ENCODE assay signal across 19 cellular contexts in genomic region chr11:70206226-70206785, GRCh38. TPM values are rescaled to one million over a fixed set of nuclear protein-coding genes. Genes with fewer than 3 reads are reported as not detected.
DNase-seq lines count a peak whose midpoint lies in the region; ATAC-seq and TF ChIP-seq lines count a peak whose summit lies in the region.
"Had no signal": no experiment of that assay in that cellular context is flagged by ENCODE, and none has a peak within 500 bp of the region (broad histone marks: within the 10 kb centered on the region; RNA-seq: fewer than 3 reads in every experiment).

No MANE protein-coding gene starts in this region.

- H3K9me3 Mint-ChIP-seq in activated naive CD4-positive, alpha-beta T cell treated with anti-CD3 and anti-CD28 coated beads, Interleukin-2, amount 50 U/mL, for 24 hours, result no peaks in the 10 kb centered on the region
- no peaks in the 10 kb centered on the region for H3K9me3 Mint-ChIP-seq in activated CD4-positive, alpha-beta memory T cell treated with anti-CD3 and anti-CD28 coated beads for 36 hours
- no peaks in the 10 kb centered on the region for H3K9me3 Mint-ChIP-seq in endothelial cell (ENCODE audit: unreplicated experiment)
- no peaks in the 10 kb centered on the region for H3K9me3 Mint-ChIP-seq in stimulated activated naive B cell treated with anti-CD40 and anti-IgM and Interleukin-4, amounts not matched to agents 10 μg/mL and 1 μg/mL and 100 μg/mL, for 72 hours

- peaks cover 3% of the 10 kb centered on the region; the same call in 1 of the 2 replicates for H3K4me1 ChIP-seq in BE2C

- TF ChIP-seq CTCF in endothelial cell (IDR thresholded peaks at IDR 0.05; ENCODE audit: unreplicated experiment), result no peak
- TF ChIP-seq CTCF in BE2C (IDR thresholded peaks at IDR 0.05; ENCODE audit: low read depth, low read length), result no peak

- H3K27ac Mint-ChIP-seq in activated naive CD4-positive, alpha-beta T cell treated with anti-CD3 and anti-CD28 coated beads, Interleukin-2, amount 50 U/mL, for 24 hours, result peak overlapping the region; percentile 86
- H3K27ac Mint-ChIP-seq in activated CD4-positive, alpha-beta memory T cell treated with anti-CD3 and anti-CD28 coated beads for 36 hours, result peak overlapping the region; percentile 30
- H3K27ac Mint-ChIP-seq in endothelial cell (ENCODE audit: unreplicated experiment), result peak overlapping the region; percentile 5
- peak overlapping the region; percentile 73 for H3K27ac Mint-ChIP-seq in stimulated activated naive B cell treated with anti-CD40 and anti-IgM and Interleukin-4, amounts not matched to agents 10 μg/mL and 1 μg/mL and 100 μg/mL, for 72 hours

- no peaks in the 10 kb centered on the region for H3K27me3 Mint-ChIP-seq in activated naive CD4-positive, alpha-beta T cell treated with anti-CD3 and anti-CD28 coated beads, Interleukin-2, amount 50 U/mL, for 24 hours
- no peaks in the 10 kb centered on the region for H3K27me3 Mint-ChIP-seq in activated CD4-positive, alpha-beta memory T cell treated with anti-CD3 and anti-CD28 coated beads for 36 hours
- H3K27me3 Mint-ChIP-seq in endothelial cell (ENCODE audit: unreplicated experiment), result peaks cover 13% of the 10 kb centered on the region
- H3K27me3 Mint-ChIP-seq in stimulated activated naive B cell treated with anti-CD40 and anti-IgM and Interleukin-4, amounts not matched to agents 10 μg/mL and 1 μg/mL and 100 μg/mL, for 72 hours, result no peaks in the 10 kb centered on the region

- H3K27me3 ChIP-seq in BE2C, result no peaks in the 10 kb centered on the region
- H3K27me3 ChIP-seq: breast epithelium had no signal

- peaks cover 17% of the 10 kb centered on the region for H3K36me3 Mint-ChIP-seq in activated naive CD4-positive, alpha-beta T cell treated with anti-CD3 and anti-CD28 coated beads, Interleukin-2, amount 50 U/mL, for 24 hours
- H3K36me3 Mint-ChIP-seq in activated CD4-positive, alpha-beta memory T cell treated with anti-CD3 and anti-CD28 coated beads for 36 hours, result peaks cover 49% of the 10 kb centered on the region
- H3K36me3 Mint-ChIP-seq in endothelial cell (ENCODE audit: low read depth, unreplicated experiment), result peaks cover 12% of the 10 kb centered on the region
- H3K36me3 Mint-ChIP-seq in stimulated activated naive B cell treated with anti-CD40 and anti-IgM and Interleukin-4, amounts not matched to agents 10 μg/mL and 1 μg/mL and 100 μg/mL, for 72 hours, result peaks cover 29 to 52% of the 10 kb centered on the region in 2 donors

- intact Hi-C loops in activated CD4-positive, alpha-beta memory T cell treated with anti-CD3 and anti-CD28 coated beads for 36 hours (cut with micrococcal nuclease), result loop anchor here (10.0 kb wide), 1 partner anchor 1362 kb away; the partner anchor contains the start of gene CPT1A

- no peak for DNase-seq in activated naive CD4-positive, alpha-beta T cell (lab: John Stamatoyannopoulos, UW)
- DNase-seq in activated CD4-positive, alpha-beta memory T cell treated with anti-CD3 and anti-CD28 coated beads for 36 hours, result no peak
- DNase-seq in endothelial cell (ENCODE audit: low spot score) (no peak), BE2C (no peak), NCI-H82 treated with DMSO at 0.1 percent for 48 hours (lab: John Stamatoyannopoulos, UW; ENCODE audit: unreplicated experiment) (no peak)
- DNase-seq in stimulated activated naive B cell treated with anti-CD40 and anti-IgM and Interleukin-4, amounts not matched to agents 10 μg/mL and 1 μg/mL and 100 μg/mL, for 72 hours, result no peak
- DNase-seq: activated CD4-positive, alpha-beta T cell treated with anti-CD3 and anti-CD28 coated beads, Interleukin-2, amount 50 U/mL, for 4 hours; activated gamma-delta T cell; effector CD4-positive, alpha-beta T cell; hippocampal formation; left cardiac atrium; NCI-H1436 treated with DMSO at 0.1 percent for 48 hours; NCI-H226; SHP77 treated with DMSO at 0.1 percent for 48 hours; small intestine; stimulated activated naive CD4-positive, alpha-beta T cell treated with Interleukin-2 at 50 U/mL for 16 hours had no signal

- no peak for ATAC-seq in stimulated activated naive B cell treated with anti-CD40 and anti-IgM and Interleukin-4, amounts not matched to agents 10 μg/mL and 1 μg/mL and 100 μg/mL, for 72 hours (replicated peaks)
- ATAC-seq in HG02981 (IDR thresholded peaks at IDR 0.05; ENCODE audit: unreplicated experiment), result no peak
- ATAC-seq: left cardiac atrium had no signal

- H3K4me3 Mint-ChIP-seq in activated naive CD4-positive, alpha-beta T cell treated with anti-CD3 and anti-CD28 coated beads, Interleukin-2, amount 50 U/mL, for 24 hours, result peak overlapping the region; percentile 97
- no peak overlapping the region for H3K4me3 Mint-ChIP-seq in activated CD4-positive, alpha-beta memory T cell treated with anti-CD3 and anti-CD28 coated beads for 36 hours
- no peak overlapping the region for H3K4me3 Mint-ChIP-seq in endothelial cell (ENCODE audit: unreplicated experiment)
- H3K4me3 Mint-ChIP-seq in stimulated activated naive B cell treated with anti-CD40 and anti-IgM and Interleukin-4, amounts not matched to agents 10 μg/mL and 1 μg/mL and 100 μg/mL, for 72 hours, result no peak overlapping the region

- H3K9me3 ChIP-seq in BE2C, result no peaks in the 10 kb centered on the region
- H3K9me3 ChIP-seq: breast epithelium had no signal

- peaks cover 29% of the 10 kb centered on the region for H3K36me3 ChIP-seq in BE2C

- H3K4me1 Mint-ChIP-seq in activated naive CD4-positive, alpha-beta T cell treated with anti-CD3 and anti-CD28 coated beads, Interleukin-2, amount 50 U/mL, for 24 hours, result peaks cover 57% of the 10 kb centered on the region
- peaks cover 58% of the 10 kb centered on the region for H3K4me1 Mint-ChIP-seq in activated CD4-positive, alpha-beta memory T cell treated with anti-CD3 and anti-CD28 coated beads for 36 hours (ENCODE audit: low read depth)
- H3K4me1 Mint-ChIP-seq in endothelial cell (ENCODE audit: unreplicated experiment), result peaks cover 21% of the 10 kb centered on the region
- H3K4me1 Mint-ChIP-seq in stimulated activated naive B cell treated with anti-CD40 and anti-IgM and Interleukin-4, amounts not matched to agents 10 μg/mL and 1 μg/mL and 100 μg/mL, for 72 hours, result peaks cover 30 to 72% of the 10 kb centered on the region in 2 donors

- no peak overlapping the region for H3K4me3 ChIP-seq in BE2C (ENCODE audit: low read depth, low read length)
- H3K4me3 ChIP-seq: breast epithelium had no signal

- CTCF ChIA-PET in activated CD4-positive, alpha-beta memory T cell treated with anti-CD3 and anti-CD28 coated beads for 36 hours (lab: Charles Lee), result interaction anchor here (2.4 kb wide), 1 partner anchor 10 kb away, joined by 9 read pairs; no protein-coding TSS in a partner anchor

- POLR2A ChIA-PET in activated CD4-positive, alpha-beta memory T cell treated with anti-CD3 and anti-CD28 coated beads for 36 hours (lab: Charles Lee), result no interaction called here

RNA-seq across cellular contexts. Expression of gene FADD, which starts 3.2 kb away (rescaled TPM):
- total RNA-seq in activated CD4-positive, alpha-beta memory T cell treated with anti-CD3 and anti-CD28 coated beads for 36 hours, result 10 to 100 TPM; 31.8 to 33.9 TPM
- total RNA-seq in endothelial cell (ENCODE audit: unreplicated experiment), result 30.3 TPM
- polyA plus RNA-seq in BE2C (2012; ENCODE audit: insufficient read depth, insufficient read length, low read depth), result 48.0 TPM

Comparison
In these comparisons a context has a peak if more than half of its experiments do, and no peak if none do; other contexts are left out.
1. H3K27ac Mint-ChIP-seq: peak in every context shown above with its lines; median percentile 86 in activated naive CD4-positive, alpha-beta T cell treated with anti-CD3 and anti-CD28 coated beads, Interleukin-2, amount 50 U/mL, for 24 hours; 73 in stimulated activated naive B cell treated with anti-CD40 and anti-IgM and Interleukin-4, amounts not matched to agents 10 μg/mL and 1 μg/mL and 100 μg/mL, for 72 hours; 30 in activated CD4-positive, alpha-beta memory T cell treated with anti-CD3 and anti-CD28 coated beads for 36 hours; 5 in endothelial cell.